ENCODE assay signal across 8 cellular contexts in the genomic region with DNA sequence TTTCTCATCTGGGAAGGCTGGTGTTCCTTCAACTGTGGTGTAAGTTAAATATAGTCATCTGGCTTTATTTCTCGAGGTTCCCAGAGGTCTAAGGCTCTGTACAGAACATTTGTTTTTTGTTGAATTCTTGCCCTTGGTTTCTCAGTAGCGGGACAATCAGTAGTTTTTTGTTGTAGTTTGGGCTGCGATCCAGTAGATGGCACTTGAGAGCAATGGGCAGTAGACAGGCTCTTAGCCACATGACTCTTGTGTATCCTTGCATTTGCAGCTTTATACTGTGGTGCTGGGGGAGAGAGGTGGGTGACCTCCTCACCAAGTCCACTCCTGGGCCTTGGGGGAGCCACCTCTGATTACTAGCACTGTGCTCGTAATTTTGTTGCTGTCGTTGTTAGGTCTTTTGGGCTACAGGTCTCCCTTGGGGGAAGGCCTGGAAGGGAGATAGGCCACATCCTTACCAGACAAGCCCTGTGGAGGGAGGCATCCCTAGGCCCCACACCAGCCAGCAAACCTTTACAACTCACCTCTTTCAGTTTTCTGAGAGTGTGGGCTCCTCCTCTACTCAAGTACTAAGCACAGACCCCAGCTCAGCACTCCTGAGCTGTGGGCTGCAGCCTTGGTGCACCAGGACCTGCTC. TPM values are rescaled to one million over a fixed set of nuclear protein-coding genes. Genes with fewer than 3 reads are reported as not detected.
DNase-seq lines count a peak whose midpoint lies in the region; ATAC-seq, FAIRE-seq and TF ChIP-seq lines count a peak whose summit lies in the region.

No MANE protein-coding gene starts in this region.

- H3K9me3 ChIP-seq in endodermal cell (ENCODE audit: control insufficient read depth, low read length): no peaks in the 10 kb centered on the region
- no peaks in the 10 kb centered on the region for H3K9me3 ChIP-seq in pancreas
- no peaks in the 10 kb centered on the region for H3K9me3 ChIP-seq in sigmoid colon

- no peaks in the 10 kb centered on the region for H3K36me3 ChIP-seq in endodermal cell (ENCODE audit: control insufficient read depth, insufficient read depth, low read length)
- no peaks in the 10 kb centered on the region for H3K36me3 ChIP-seq in pancreas
- H3K36me3 ChIP-seq in sigmoid colon: no peaks in the 10 kb centered on the region

- no peaks in the 10 kb centered on the region for H3K4me1 Mint-ChIP-seq in endodermal cell

- peak; percentile 15 for FAIRE-seq in TTC549 (lab: Jason Lieb, UNC)
- FAIRE-seq in pancreas (lab: Jason Lieb, UNC): no peak

- whole genome bisulfite sequencing in endodermal cell (ENCODE audit: insufficient coverage in 1 of 2, insufficient read length in 1 of 2), 2 experiments: 35% methylated on average over 5 of the region's 5 CpGs; no CpG with 5 or more reads in 1 of the 2 experiments
- 18 to 21% methylated on average over 5 of the region's 5 CpGs for WGBS in pancreas, 2 donors
- 27 to 28% methylated on average over 5 of the region's 5 CpGs for WGBS in sigmoid colon, 2 donors

- peaks cover 13% of the 10 kb centered on the region for H3K27me3 Mint-ChIP-seq in endodermal cell (ENCODE audit: insufficient read depth)

- no peak overlapping the region for H3K27ac Mint-ChIP-seq in endodermal cell

- no peak overlapping the region for H3K4me3 Mint-ChIP-seq in endodermal cell

- H3K9me3 Mint-ChIP-seq in endodermal cell: peaks cover 31% of the 10 kb centered on the region

- H3K36me3 Mint-ChIP-seq in endodermal cell (ENCODE audit: low read depth): no peaks in the 10 kb centered on the region

- H3K27ac ChIP-seq in endodermal cell (ENCODE audit: low read depth, low read length) (no peak overlapping the region), pancreas (no peak overlapping the region), sigmoid colon (no peak overlapping the region)

- DNase-seq in AG04449 (ENCODE audit: low read depth, low spot score) (no peak), ELF-1 (ENCODE audit: low read depth, low spot score) (peak; percentile 78), endodermal cell (peak; percentile 81), pancreas (peak in 2 of 6 donors; percentile 20 to 44), HK-2 (ENCODE audit: unreplicated experiment) (no peak), sigmoid colon (no peak)

- TF ChIP-seq CTCF in AG04449 (IDR thresholded peaks at IDR 0.05; ENCODE audit: insufficient read depth, low read length, missing control alignments) (peak; percentile 47), endodermal cell (conservative IDR thresholded peaks at IDR 0.05) (peak; percentile 78), pancreas (IDR thresholded peaks at IDR 0.05) (peak in 3 of 4 donors; percentile 42 to 67 (median 58)), sigmoid colon (IDR thresholded peaks at IDR 0.05) (peak in 2 of 4 experiments; percentile 16 to 44)

- POLR2A ChIA-PET in AG04449 (lab: Yijun Ruan, JAX): no interaction called here

- H3K4me1 ChIP-seq in endodermal cell (ENCODE audit: control insufficient read depth, insufficient read depth, low read length) (no peaks in the 10 kb centered on the region), pancreas (no peaks in the 10 kb centered on the region), sigmoid colon (no peaks in the 10 kb centered on the region)

- TF ChIP-seq POLR2A in sigmoid colon (IDR thresholded peaks at IDR 0.05): no peak

- no peak for TF ChIP-seq EP300 in sigmoid colon (IDR thresholded peaks at IDR 0.05)

- H3K27me3 ChIP-seq in endodermal cell (ENCODE audit: control insufficient read depth, insufficient read depth, low read length, poor library complexity, severe bottlenecking): no peaks in the 10 kb centered on the region
- peaks cover 0 to 11% (median 5%) of the 10 kb centered on the region in 4 donors for H3K27me3 ChIP-seq in pancreas
- no peaks in the 10 kb centered on the region for H3K27me3 ChIP-seq in sigmoid colon

- no peak overlapping the region for H3K9ac ChIP-seq in endodermal cell (ENCODE audit: extremely low read depth, low read length, poor library complexity, severe bottlenecking)

- ATAC-seq in HG03558 (IDR thresholded peaks at IDR 0.05; ENCODE audit: extremely low read depth, unreplicated experiment) (peak; percentile 34), pancreas (peak; percentile 53 to 92 (median 84))

- intact Hi-C loops in pancreas (cut with DNase I): no loop called here
- intact Hi-C loops in sigmoid colon (cut with DNase I): no loop called here

- CTCF ChIA-PET in AG04449 (lab: Yijun Ruan, JAX): interaction anchor here (0.7 kb wide), 1 partner anchor 93 kb away, joined by 3 read pairs; no protein-coding TSS in a partner anchor

- H3K4me3 ChIP-seq in AG04449 (ENCODE audit: low read depth, low read length) (no peak overlapping the region), endodermal cell (ENCODE audit: low read length) (no peak overlapping the region), pancreas (no peak overlapping the region), sigmoid colon (no peak overlapping the region)

RNA-seq across cellular contexts. Expression of gene ETDB, which starts 8.1 kb away (rescaled TPM):
- not detected for total RNA-seq in endodermal cell
- not detected for polyA plus RNA-seq in endodermal cell (2013, experiment 1 of 2)
- not detected for polyA plus RNA-seq in endodermal cell (2013, experiment 2 of 2)
- total RNA-seq in pancreas: not detected
- not detected for polyA plus RNA-seq in pancreas
- not detected for total RNA-seq in sigmoid colon
- polyA plus RNA-seq in sigmoid colon: not detected

RNA-seq across cellular contexts. Expression of gene SMIM10L2B, which starts 13.7 kb away (rescaled TPM):
- total RNA-seq in endodermal cell (1 to 10 TPM; 5.1 to 7.5 TPM), pancreas (under 1 TPM; 0.37 to 0.67 (median 0.59) TPM), sigmoid colon (1 to 10 TPM in 3 of 4 donors, under 1 TPM in 1; 0.68 to 1.9 (median 1.2) TPM)
- 5.0 TPM for polyA plus RNA-seq in endodermal cell (2013, experiment 1 of 2)
- polyA plus RNA-seq in endodermal cell (2013, experiment 2 of 2): 3.9 TPM
- polyA plus RNA-seq in pancreas (1 to 10 TPM in 1 of 2 donors, under 1 TPM in 1; 0.80 to 1.2 TPM), sigmoid colon (1 to 10 TPM in 2 of 3 donors, under 1 TPM in 1; 0.46 to 1.2 (median 1.2) TPM)

RNA-seq across cellular contexts. Expression of gene CT55, which starts 59.0 kb away (rescaled TPM):
- total RNA-seq in endodermal cell (under 1 TPM in 1 of 2 donors, not detected in 1; 0.24 TPM), pancreas (under 1 TPM in 1 of 6 donors, not detected in 5; 0.09 TPM), sigmoid colon (not detected)
- not detected for polyA plus RNA-seq in endodermal cell (2013, experiment 1 of 2)
- polyA plus RNA-seq in endodermal cell (2013, experiment 2 of 2): 0.37 TPM
- polyA plus RNA-seq in pancreas (not detected), sigmoid colon (1 to 10 TPM in 1 of 3 donors, not detected in 2; 1.2 TPM)

Comparison
In these comparisons a context has a peak if more than half of its experiments do, and no peak if none do; other contexts are left out.
1. DNase-seq: peak in ELF-1 (single experiment) and endodermal cell (single experiment); none in AG04449 (single experiment), HK-2 (single experiment) and sigmoid colon (single experiment).